1 cellular context compared by ENCODE assay signal in the genomic region with DNA sequence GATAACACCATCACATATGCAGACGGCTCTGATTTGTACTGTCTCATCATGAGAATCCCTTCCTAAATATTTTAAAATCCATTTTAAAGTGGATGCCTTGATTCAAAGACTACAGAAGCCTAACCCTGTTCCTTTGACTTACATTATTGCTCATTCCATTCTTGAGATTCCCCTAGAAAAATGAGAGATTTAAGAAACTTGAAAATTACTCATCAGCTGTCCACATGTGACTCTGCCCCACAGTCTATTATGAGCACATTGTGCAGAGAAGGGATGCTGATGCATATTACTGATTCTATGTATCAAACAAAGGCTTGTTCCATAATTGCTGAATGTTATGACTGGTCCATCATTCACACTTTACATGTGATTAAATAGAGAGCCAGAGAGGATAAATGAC.
TF ChIP-seq lines count a peak whose summit lies in the region.

No MANE protein-coding gene starts in this region.

TF ChIP-seq in SK-N-SH, 30 proteins besides CTCF, POLR2A, EP300 and RAD21 (continued from another document):
- TF ChIP-seq, protein P1, sequence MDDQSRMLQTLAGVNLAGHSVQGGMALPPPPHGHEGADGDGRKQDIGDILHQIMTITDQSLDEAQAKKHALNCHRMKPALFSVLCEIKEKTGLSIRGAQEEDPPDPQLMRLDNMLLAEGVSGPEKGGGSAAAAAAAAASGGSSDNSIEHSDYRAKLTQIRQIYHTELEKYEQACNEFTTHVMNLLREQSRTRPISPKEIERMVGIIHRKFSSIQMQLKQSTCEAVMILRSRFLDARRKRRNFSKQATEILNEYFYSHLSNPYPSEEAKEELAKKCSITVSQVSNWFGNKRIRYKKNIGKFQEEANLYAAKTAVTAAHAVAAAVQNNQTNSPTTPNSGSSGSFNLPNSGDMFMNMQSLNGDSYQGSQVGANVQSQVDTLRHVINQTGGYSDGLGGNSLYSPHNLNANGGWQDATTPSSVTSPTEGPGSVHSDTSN (IDR thresholded peaks at IDR 0.05): no peak
- no peak for TF ChIP-seq SMC3 (IDR thresholded peaks at IDR 0.05; ENCODE audit: low read depth, low read length)
TF ChIP-seq in SK-N-SH: peak in this region for 0.
